ENCODE assay signal across 8 cellular contexts in genomic region chr17:64146418-64147109, GRCh38. TPM values are rescaled to one million over a fixed set of nuclear protein-coding genes. Genes with fewer than 3 reads are reported as not detected.
A peak's percentile ranks its signal among the peaks of the same experiment; 100 is the strongest.
DNase-seq lines count a peak whose midpoint lies in the region; ATAC-seq, FAIRE-seq and TF ChIP-seq lines count a peak whose summit lies in the region.

No MANE protein-coding gene starts in this region.

- peak overlapping the region; percentile 85 for H3K27ac ChIP-seq in GM23338 (ENCODE audit: low read depth)
- peak overlapping the region; percentile 95 for H3K27ac ChIP-seq in H1 (ENCODE audit: low read depth, low read length)
- peak overlapping the region; percentile 91 for H3K27ac ChIP-seq in mesodermal cell (ENCODE audit: low read depth, low read length, severe bottlenecking)
- peak overlapping the region; percentile 95 to 98 (median 97) for H3K27ac ChIP-seq in stomach

- H2BK20ac ChIP-seq in H1 (ENCODE audit: low read length), result no peak overlapping the region

- H3K4ac ChIP-seq in H1 (replicated peaks; ENCODE audit: insufficient read length, low read depth, low read length), result peak overlapping the region; percentile 100

- peaks cover 24% of the 10 kb centered on the region; the same call in 1 of the 2 replicates for H3F3A ChIP-seq in GM23338 (replicated peaks; ENCODE audit: low read depth)

- no peak overlapping the region for H3K27ac Mint-ChIP-seq in GM23338

- no peak overlapping the region for H3K4me3 Mint-ChIP-seq in GM23338

- peak in 1 of 2 experiments; percentile 74; a peak in 2 of 3 replicates for TF ChIP-seq POLR2A in H1 (IDR thresholded peaks at IDR 0.05; ENCODE audit: control extremely low read depth in 1 of 2, low read depth in 2 of 2, low read length in 2 of 2)
- no peak for TF ChIP-seq POLR2A in stomach (IDR thresholded peaks at IDR 0.05)

- H2BK5ac ChIP-seq in H1 (ENCODE audit: low read depth, low read length), result peak overlapping the region; percentile 97

- peaks cover 6% of the 10 kb centered on the region for H3K23me2 ChIP-seq in H1 (ENCODE audit: low read depth, low read length)

- H4K5ac ChIP-seq in H1 (ENCODE audit: insufficient read length, low read depth, low read length), result peak overlapping the region; percentile 98

- no peak overlapping the region for H3K14ac ChIP-seq in H1 (ENCODE audit: insufficient read length)

- H2AFZ ChIP-seq in GM23338 (no peak overlapping the region), H1 (ENCODE audit: low read length) (no peak overlapping the region)

- TF ChIP-seq RAD21 in H1 (IDR thresholded peaks at IDR 0.05 in 1 of 2, conservative IDR thresholded peaks at IDR 0.05 in 1 of 2; ENCODE audit: low read depth in 2 of 2, low read length in 2 of 2), result no peak

- H4K20me1 ChIP-seq in GM23338 (replicated peaks; ENCODE audit: insufficient read depth) (no peaks in the 10 kb centered on the region), H1 (replicated peaks in 1 of 2; ENCODE audit: control insufficient read depth in 1 of 2, insufficient read depth in 2 of 2, low read length in 2 of 2) (peaks cover 0 to 4% of the 10 kb centered on the region in 2 experiments)

- H2BK12ac ChIP-seq in H1 (ENCODE audit: low read depth, low read length), result no peak overlapping the region

- DNase-seq in COLO668 (lab: John Stamatoyannopoulos, UW; ENCODE audit: unreplicated experiment), result peak; percentile 41
- DNase-seq in GM23338 (ENCODE audit: low spot score), result peak; percentile 57
- DNase-seq in NCI-H1694 treated with DMSO at 0.1 percent for 48 hours (lab: John Stamatoyannopoulos, UW), result peak; percentile 23
- peak; percentile 39 to 40 for DNase-seq in activated CD4-positive, alpha-beta T cell treated with anti-CD3 and anti-CD28 coated beads, Interleukin-2, amount 50 U/mL, for 4 hours
- peak in 1 of 2 experiments; percentile 52 for DNase-seq in H1 (ENCODE audit: low read depth in 1 of 2, low spot score in 2 of 2)
- peak; percentile 65 for DNase-seq in stomach
- no peak for DNase-seq in SHP77 treated with DMSO at 0.1 percent for 48 hours (lab: John Stamatoyannopoulos, UW)

- 2% methylated on average over 34 of the region's 34 CpGs; no CpG with 5 or more reads in 1 of the 2 experiments for WGBS in H1 (ENCODE audit: extremely low coverage in 1 of 2, insufficient coverage in 1 of 2, insufficient read length in 1 of 2, insufficient replicate concordance in 2 of 2, low coverage in 1 of 2, low lambda C conversion rate in 2 of 2, missing lambda C conversion rate in 1 of 2), 2 experiments
- WGBS in mesodermal cell (ENCODE audit: insufficient coverage in 2 of 2), 2 experiments, result 1% methylated on average over 23 to 32 of the region's 34 CpGs
- WGBS in stomach, 5 donors, result 1 to 2% (median 1%) methylated on average over 21 to 34 of the region's 34 CpGs

- 0 out of 2 replicates have a peak overlapping the region, but pooled peaks have one; percentile 56 for H2AK5ac ChIP-seq in H1 (ENCODE audit: low read depth, low read length)

- H3K79me2 ChIP-seq in GM23338 (replicated peaks; ENCODE audit: insufficient read depth) (no peaks in the 10 kb centered on the region), H1 (ENCODE audit: control insufficient read depth in 1 of 2, insufficient read depth in 2 of 2, low read length in 2 of 2) (peaks cover 0 to 10% of the 10 kb centered on the region in 2 experiments; a peak in 1 of 4 replicates)

- intact Hi-C loops in stomach (cut with DNase I; ENCODE audit: low total_unique reads), result no loop called here

- no peaks in the 10 kb centered on the region for H3K36me3 ChIP-seq in GM23338 (ENCODE audit: insufficient read depth)
- H3K36me3 ChIP-seq in H1 (ENCODE audit: control insufficient read depth in 2 of 4, insufficient read depth in 4 of 4, low read length in 3 of 4), result peaks cover 0 to 18% (median 2%) of the 10 kb centered on the region in 4 experiments; a peak in 4 of 8 replicates
- H3K36me3 ChIP-seq in mesodermal cell (ENCODE audit: control insufficient read depth, insufficient read depth, low read length), result peaks cover 30% of the 10 kb centered on the region
- peaks cover 3 to 32% (median 20%) of the 10 kb centered on the region in 4 donors for H3K36me3 ChIP-seq in stomach

- ATAC-seq in GM23338, result peak; percentile 36

- peak overlapping the region; percentile 88 to 96 (median 94) for H3K9ac ChIP-seq in H1 (replicated peaks in 1 of 4; ENCODE audit: extremely low read depth in 1 of 4, low read depth in 3 of 4, low read length in 3 of 4)

- H3K36me3 Mint-ChIP-seq in GM23338 (ENCODE audit: low read depth), result peaks cover 21% of the 10 kb centered on the region

- no peak for FAIRE-seq in H1 (lab: Jason Lieb, UNC)

- H2BK15ac ChIP-seq in H1 (ENCODE audit: low read length), result no peak overlapping the region

- H4K91ac ChIP-seq in H1 (replicated peaks; ENCODE audit: insufficient read length, low read length), result peak overlapping the region; percentile 95

- H3K23ac ChIP-seq in H1 (ENCODE audit: insufficient read length), result no peak overlapping the region

- H3K4me3 ChIP-seq in GM23338 (peak overlapping the region; percentile 99), H1 (ENCODE audit: extremely low read depth in 1 of 4, insufficient read depth in 2 of 4, low read depth in 3 of 4, low read length in 4 of 4) (peak overlapping the region; percentile 79 to 91 (median 82)), mesodermal cell (ENCODE audit: extremely low read depth, insufficient read depth, low read length, poor library complexity, severe bottlenecking) (peak overlapping the region; percentile 81), stomach (peak overlapping the region; percentile 69 to 81 (median 74))

- H4K8ac ChIP-seq in H1 (ENCODE audit: extremely low read depth, insufficient read depth, low read length), result peak overlapping the region; percentile 96

- H3K9me3 ChIP-seq in H1 (ENCODE audit: insufficient read depth in 2 of 2, low read depth in 1 of 2, low read length in 1 of 2), result no peaks in the 10 kb centered on the region
- H3K9me3 ChIP-seq in mesodermal cell (ENCODE audit: control insufficient read depth, low read length), result no peaks in the 10 kb centered on the region
- H3K9me3 ChIP-seq in stomach, result no peaks in the 10 kb centered on the region

- H2BK120ac ChIP-seq in H1 (replicated peaks; ENCODE audit: low read depth, low read length), result peak overlapping the region; percentile 31

- no peak for TF ChIP-seq EP300 in H1 (IDR thresholded peaks at IDR 0.05; ENCODE audit: borderline replicate concordance in 1 of 2, low read depth in 2 of 2, low read length in 2 of 2)
- no peak for TF ChIP-seq EP300 in stomach (IDR thresholded peaks at IDR 0.05)

- no peaks in the 10 kb centered on the region for H3K79me1 ChIP-seq in H1 (ENCODE audit: low read depth, low read length)

- peaks cover 10% of the 10 kb centered on the region for H3K27me3 Mint-ChIP-seq in GM23338 (ENCODE audit: insufficient read depth, low read depth, poor library complexity)

- CTCF ChIA-PET in H1 (lab: Charles Lee; ENCODE audit: partially characterized antibody), result interaction anchor here (0.9 to 2.3 kb wide), 4 partner anchors 124 to 174 kb away, joined by 3 to 10 read pairs (median 4); no protein-coding TSS in a partner anchor

- POLR2A ChIA-PET in H1 (lab: Charles Lee; ENCODE audit: partially characterized antibody), result interaction anchor here (0.6 to 7.3 kb wide), 80 partner anchors 8 to 511 kb away, joined by 3 to 193 read pairs (median 5); partner anchors contain the start of genes CEP95, DDX42, DDX5 and ERN1

- H3K9me2 ChIP-seq in GM23338 (ENCODE audit: insufficient read depth), result no peaks in the 10 kb centered on the region

- H3K9me3 Mint-ChIP-seq in GM23338, result no peaks in the 10 kb centered on the region; the same call in 2 of the 3 replicates

- H3K4me1 ChIP-seq in GM23338 (ENCODE audit: insufficient read depth), result peaks cover 11% of the 10 kb centered on the region
- H3K4me1 ChIP-seq in H1 (replicated peaks in 1 of 4; ENCODE audit: control insufficient read depth in 3 of 4, insufficient read depth in 4 of 4, low read length in 3 of 4), result peaks cover 0 to 9% (median 3%) of the 10 kb centered on the region in 4 experiments; a peak in 5 of 7 replicates
- H3K4me1 ChIP-seq in mesodermal cell (ENCODE audit: control insufficient read depth, insufficient read depth, low read length, poor library complexity, severe bottlenecking), result peaks cover 3% of the 10 kb centered on the region
- H3K4me1 ChIP-seq in stomach, result peaks cover 29 to 49% (median 35%) of the 10 kb centered on the region in 4 donors

- peak overlapping the region; percentile 88 for H3K4me2 ChIP-seq in GM23338
- peak overlapping the region; percentile 91 to 92 for H3K4me2 ChIP-seq in H1 (ENCODE audit: insufficient read depth in 1 of 2, low read depth in 2 of 2, low read length in 2 of 2)

- TF ChIP-seq CTCF in GM23338 (conservative IDR thresholded peaks at IDR 0.05; ENCODE audit: low read depth in 2 of 2) (no peak), H1 (IDR thresholded peaks at IDR 0.05; ENCODE audit: control extremely low read depth in 1 of 3, insufficient read depth in 1 of 3, low read depth in 1 of 3, low read length in 3 of 3) (no peak), stomach (IDR thresholded peaks at IDR 0.05) (no peak)

- peaks cover 20% of the 10 kb centered on the region for H3K4me1 Mint-ChIP-seq in GM23338

- H3K27me3 ChIP-seq in GM23338 (ENCODE audit: insufficient read depth) (no peaks in the 10 kb centered on the region), H1 (replicated peaks in 1 of 4; ENCODE audit: control insufficient read depth in 3 of 4, extremely low read depth in 1 of 4, insufficient read depth in 3 of 4, low read length in 3 of 4) (no peaks in the 10 kb centered on the region), stomach (no peaks in the 10 kb centered on the region)

- H3K18ac ChIP-seq in H1 (ENCODE audit: extremely low read depth, low read length), result peak overlapping the region; percentile 98

- peak overlapping the region; percentile 92 for H3K56ac ChIP-seq in H1 (replicated peaks; ENCODE audit: insufficient read length, low read depth, low read length)

TF ChIP-seq in GM23338, 12 proteins besides CTCF, POLR2A, EP300 and RAD21 (continues in another document):
- no peak for TF ChIP-seq EZH2phosphoT487 (IDR thresholded peaks at IDR 0.05; ENCODE audit: unreplicated experiment)

TF ChIP-seq in H1, 55 proteins besides CTCF, POLR2A, EP300 and RAD21 (continues in another document):
- no peak for TF ChIP-seq POU5F1 (IDR thresholded peaks at IDR 0.05; ENCODE audit: low read depth, low read length)

RNA-seq across cellular contexts. Expression of gene ERN1, which starts 16.6 kb away (rescaled TPM):
- total RNA-seq in GM23338 (2014; rRNA removed; shearing (Covaris generic)), result 4.1 and 5.9 TPM in 2 replicates
- polyA plus RNA-seq in GM23338 (2016; fragmentation: Nextera tagmentation; extraction: Ambion mirVana), result 4.2 and 7.5 TPM in 2 replicates
- 3.9 and 5.7 TPM in 2 replicates for total RNA-seq in H1 (2021; fragmentation: NEBNext Ultra II Directional; extraction: Animal tissue kit (Norgen Biotek cat#: 25700))
- 1.8 and 2.1 TPM in 2 replicates for polyA plus RNA-seq in H1 (2011; rRNA removed)
- polyA plus RNA-seq in H1 (2011; cell fraction: cytosol; rRNA removed), result 2.2 TPM
- 2.2 TPM for polyA plus RNA-seq in H1 (2011; cell fraction: nucleus; rRNA removed)
- polyA plus RNA-seq in H1 (2012, experiment 1 of 2), result 1.7 to 2.5 TPM (median 2.0 TPM) in 4 replicates
- polyA plus RNA-seq in H1 (2012, experiment 2 of 2), result 0.98 TPM
- polyA plus RNA-seq in H1 (2013, experiment 1 of 2), result 2.9 TPM
- 3.4 TPM for polyA plus RNA-seq in H1 (2013, experiment 2 of 2)
- 4.3 and 5.5 TPM in 2 replicates for polyA minus RNA-seq in H1 (2011; rRNA and poly(A)+ RNA removed)
- polyA minus RNA-seq in H1 (2011; cell fraction: cytosol; rRNA and poly(A)+ RNA removed), result 2.8 TPM
- polyA minus RNA-seq in H1 (2011; cell fraction: nucleus; rRNA and poly(A)+ RNA removed), result 9.1 TPM
- 4.1 TPM for polyA plus RNA-seq in mesodermal cell (2013, experiment 1 of 2)
- polyA plus RNA-seq in mesodermal cell (2013, experiment 2 of 2), result 4.7 TPM
- total RNA-seq in stomach, result 10 to 100 TPM; 23.7 to 76.4 (median 33.8) TPM
- polyA plus RNA-seq in stomach, result 1 to 10 TPM; 4.1 to 6.4 (median 6.1) TPM
